Comparison of ENCODE assay signal across 39 cellular contexts in the genomic region with DNA sequence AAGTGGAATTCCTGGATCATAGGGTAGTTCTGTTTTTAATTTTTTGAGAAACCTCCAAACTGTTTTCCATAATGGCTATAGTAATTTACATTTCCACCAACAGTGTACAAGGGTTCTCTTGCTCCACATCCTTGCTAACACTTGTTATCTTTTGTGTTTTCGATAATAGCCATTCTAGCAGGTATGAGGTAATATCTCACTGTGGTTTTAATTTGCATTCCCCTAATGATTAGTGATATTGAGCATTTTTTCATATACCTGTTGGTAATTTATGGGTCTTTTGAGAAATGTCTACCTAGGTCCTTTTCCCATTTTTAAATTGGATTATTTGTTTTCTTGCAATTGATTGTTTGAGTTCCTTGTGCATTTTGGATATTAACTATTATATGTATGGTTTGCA.
"Had no signal": no experiment of that assay in that cellular context is flagged by ENCODE, and none has a peak within 500 bp of the region (broad histone marks: within the 10 kb centered on the region; RNA-seq: fewer than 3 reads in every experiment).

No MANE protein-coding gene starts in this region.

- H3K9me3 Mint-ChIP-seq: activated naive CD4-positive, alpha-beta T cell treated with anti-CD3 and anti-CD28 coated beads for 36 hours; activated naive CD4-positive, alpha-beta T cell treated with anti-CD3 and anti-CD28 coated beads, Interleukin-2, amount 10 ng/mL, durations not matched to agents 7 days and 5 days; activated naive CD4-positive, alpha-beta T cell treated with anti-CD3 and anti-CD28 coated beads, Interleukin-2, amount 50 U/mL, for 24 hours; activated naive CD4-positive, alpha-beta T cell treated with anti-CD3 and anti-CD28 coated beads, Interleukin-2, amount 50 U/mL, for 72 hours; activated naive CD8-positive, alpha-beta T cell treated with anti-CD3 and anti-CD28 coated beads for 36 hours; activated naive CD8-positive, alpha-beta T cell treated with anti-CD3 and anti-CD28 coated beads, Interleukin-2, amount 10 ng/mL, durations not matched to agents 7 days and 5 days; activated naive CD8-positive, alpha-beta T cell treated with anti-CD3 and anti-CD28 coated beads, Interleukin-2, amount 50 U/mL, for 24 hours; activated T-cell treated with anti-CD3 and anti-CD28 coated beads, Interleukin-2, amount 50 U/mL, for 4 hours; activated T-cell treated with anti-CD3 and anti-CD28 coated beads, Interleukin-2, amount 50 U/mL, for 72 hours; activated T-helper 1 cell treated with anti-CD3 and anti-CD28 coated beads, Interleukin-12 subunit alpha, Interleukin-12 subunit beta, Interleukin-2, Interleukin-4 antibody, amounts not matched to agents 30 ng/mL and 10 ng/mL and 1 ng/mL, durations not matched to agents 14 hours and 24 hours and 36 hours; activated T-helper 17 cell treated with anti-CD3 and anti-CD28 coated beads, Interleukin-2, amount 50 U/mL, for 72 hours; activated T-helper 2 cell treated with anti-CD3 and anti-CD28 coated beads, Interferon-gamma antibody, Interleukin-2, Interleukin-4, amounts not matched to agents 10 μg/mL and 5 μg/mL and 100 μg/mL, durations not matched to agents 14 hours and 24 hours and 36 hours; central memory CD8-positive, alpha-beta T cell had no signal

- FAIRE-seq: astrocyte, bronchial epithelial cell, colon had no signal

- H3K27ac ChIP-seq: adrenal gland, ascending aorta, body of pancreas, brain microvascular endothelial cell, breast epithelium, cardiac muscle cell had no signal

- H3K9me3 ChIP-seq: adrenal gland, ascending aorta, body of pancreas, breast epithelium had no signal

- H3K4me1 ChIP-seq: adrenal gland, ascending aorta, body of pancreas, breast epithelium had no signal

- DNase-seq: activated effector memory CD4-positive, alpha-beta T cell treated with anti-CD3 and anti-CD28 coated beads, Interleukin-2, amount 50 U/mL, for 16 hours; activated effector memory CD4-positive, alpha-beta T cell treated with Interleukin-2 at 50 U/mL for 16 hours; activated gamma-delta T cell; activated gamma-delta T cell treated with Interleukin-2 at 50 U/mL for 16 hours; activated naive CD4-positive, alpha-beta T cell; activated naive CD4-positive, alpha-beta T cell treated with anti-CD3 and anti-CD28 coated beads for 36 hours; activated naive CD4-positive, alpha-beta T cell treated with anti-CD3 and anti-CD28 coated beads, Interleukin-2, amount 10 ng/mL, durations not matched to agents 7 days and 5 days; activated naive CD4-positive, alpha-beta T cell treated with anti-CD3 and anti-CD28 coated beads, Interleukin-2, amount 50 U/mL, for 16 hours; activated naive CD4-positive, alpha-beta T cell treated with Interleukin-2 at 50 U/mL for 16 hours; activated naive CD8-positive, alpha-beta T cell treated with anti-CD3 and anti-CD28 coated beads for 36 hours; activated naive CD8-positive, alpha-beta T cell treated with anti-CD3 and anti-CD28 coated beads, Interleukin-2, amount 10 ng/mL, durations not matched to agents 7 days and 5 days; activated naive CD8-positive, alpha-beta T cell treated with anti-CD3 and anti-CD28 coated beads, Interleukin-2, amount 50 U/mL, for 24 hours; activated T-cell treated with anti-CD3 and anti-CD28 coated beads, Interleukin-2, amount 50 U/mL, for 4 hours; activated T-cell treated with anti-CD3 and anti-CD28 coated beads, Interleukin-2, amount 50 U/mL, for 48 hours; activated T-cell treated with anti-CD3 and anti-CD28 coated beads, Interleukin-2, amount 50 U/mL, for 72 hours; adrenal gland; amniotic stem cell; amygdala; anterior cingulate cortex; aorta; body of pancreas; brain microvascular endothelial cell; caudate nucleus; central memory CD4-positive, alpha-beta T cell; cerebellar nuclear complex had no signal

- H3K36me3 Mint-ChIP-seq: activated naive CD4-positive, alpha-beta T cell treated with anti-CD3 and anti-CD28 coated beads, Interleukin-2, amount 10 ng/mL, durations not matched to agents 7 days and 5 days had no signal

- H3K4me3 ChIP-seq: adrenal gland, ascending aorta, body of pancreas, breast epithelium, cardiac muscle cell had no signal

- H3K4me1 Mint-ChIP-seq: activated naive CD4-positive, alpha-beta T cell treated with anti-CD3 and anti-CD28 coated beads, Interleukin-2, amount 10 ng/mL, durations not matched to agents 7 days and 5 days had no signal

- H3K27me3 Mint-ChIP-seq: activated naive CD4-positive, alpha-beta T cell treated with anti-CD3 and anti-CD28 coated beads, Interleukin-2, amount 10 ng/mL, durations not matched to agents 7 days and 5 days; activated naive CD4-positive, alpha-beta T cell treated with anti-CD3 and anti-CD28 coated beads, Interleukin-2, amount 50 U/mL, for 24 hours; activated naive CD8-positive, alpha-beta T cell; activated naive CD8-positive, alpha-beta T cell treated with anti-CD3 and anti-CD28 coated beads for 36 hours; activated naive CD8-positive, alpha-beta T cell treated with anti-CD3 and anti-CD28 coated beads, Interleukin-2, amount 10 ng/mL, durations not matched to agents 7 days and 5 days; activated naive CD8-positive, alpha-beta T cell treated with anti-CD3 and anti-CD28 coated beads, Interleukin-2, amount 50 U/mL, for 24 hours; activated T-helper 17 cell treated with anti-CD3 and anti-CD28 coated beads, Interleukin-2, amount 50 U/mL, for 72 hours; central memory CD8-positive, alpha-beta T cell had no signal

- H3K4me3 Mint-ChIP-seq: activated naive CD4-positive, alpha-beta T cell treated with anti-CD3 and anti-CD28 coated beads for 36 hours; activated naive CD4-positive, alpha-beta T cell treated with anti-CD3 and anti-CD28 coated beads, Interleukin-2, amount 10 ng/mL, durations not matched to agents 7 days and 5 days; activated naive CD4-positive, alpha-beta T cell treated with anti-CD3 and anti-CD28 coated beads, Interleukin-2, amount 50 U/mL, for 24 hours; activated naive CD8-positive, alpha-beta T cell; activated naive CD8-positive, alpha-beta T cell treated with anti-CD3 and anti-CD28 coated beads for 36 hours; activated naive CD8-positive, alpha-beta T cell treated with anti-CD3 and anti-CD28 coated beads, Interleukin-2, amount 10 ng/mL, durations not matched to agents 7 days and 5 days; activated naive CD8-positive, alpha-beta T cell treated with anti-CD3 and anti-CD28 coated beads, Interleukin-2, amount 50 U/mL, for 24 hours; activated T-cell treated with anti-CD3 and anti-CD28 coated beads, Interleukin-2, amount 50 U/mL, for 4 hours; activated T-cell treated with anti-CD3 and anti-CD28 coated beads, Interleukin-2, amount 50 U/mL, for 72 hours; activated T-helper 1 cell treated with anti-CD3 and anti-CD28 coated beads, Interleukin-12 subunit alpha, Interleukin-12 subunit beta, Interleukin-2, Interleukin-4 antibody, amounts not matched to agents 30 ng/mL and 10 ng/mL and 1 ng/mL, durations not matched to agents 14 hours and 24 hours and 36 hours; activated T-helper 17 cell treated with anti-CD3 and anti-CD28 coated beads, Interleukin-2, amount 50 U/mL, for 72 hours; brain; central memory CD8-positive, alpha-beta T cell had no signal

- H3K36me3 ChIP-seq: adrenal gland, ascending aorta, brain microvascular endothelial cell, breast epithelium, cardiac muscle cell had no signal

- ATAC-seq: activated naive CD4-positive, alpha-beta T cell treated with anti-CD3 and anti-CD28 coated beads, Interleukin-2, amount 50 U/mL, for 72 hours; activated naive CD8-positive, alpha-beta T cell treated with anti-CD3 and anti-CD28 coated beads, Interleukin-2, amount 50 U/mL, for 24 hours; activated T-cell treated with anti-CD3 and anti-CD28 coated beads, Interleukin-2, amount 50 U/mL, for 4 hours; activated T-cell treated with anti-CD3 and anti-CD28 coated beads, Interleukin-2, amount 50 U/mL, for 72 hours; activated T-helper 17 cell treated with anti-CD3 and anti-CD28 coated beads, Interleukin-2, amount 50 U/mL, for 72 hours; body of pancreas had no signal

- H3K27me3 ChIP-seq: adrenal gland, ascending aorta, body of pancreas, brain microvascular endothelial cell, breast epithelium, cardiac muscle cell had no signal

- H3K27ac Mint-ChIP-seq: activated naive CD4-positive, alpha-beta T cell treated with anti-CD3 and anti-CD28 coated beads for 36 hours; activated naive CD4-positive, alpha-beta T cell treated with anti-CD3 and anti-CD28 coated beads, Interleukin-2, amount 10 ng/mL, durations not matched to agents 7 days and 5 days; activated naive CD4-positive, alpha-beta T cell treated with anti-CD3 and anti-CD28 coated beads, Interleukin-2, amount 50 U/mL, for 24 hours; activated naive CD4-positive, alpha-beta T cell treated with anti-CD3 and anti-CD28 coated beads, Interleukin-2, amount 50 U/mL, for 72 hours; activated naive CD8-positive, alpha-beta T cell; activated naive CD8-positive, alpha-beta T cell treated with anti-CD3 and anti-CD28 coated beads for 36 hours; activated naive CD8-positive, alpha-beta T cell treated with anti-CD3 and anti-CD28 coated beads, Interleukin-2, amount 10 ng/mL, durations not matched to agents 7 days and 5 days; activated naive CD8-positive, alpha-beta T cell treated with anti-CD3 and anti-CD28 coated beads, Interleukin-2, amount 50 U/mL, for 24 hours; activated T-cell treated with anti-CD3 and anti-CD28 coated beads, Interleukin-2, amount 50 U/mL, for 72 hours; activated T-helper 1 cell treated with anti-CD3 and anti-CD28 coated beads, Interleukin-12 subunit alpha, Interleukin-12 subunit beta, Interleukin-2, Interleukin-4 antibody, amounts not matched to agents 30 ng/mL and 10 ng/mL and 1 ng/mL, durations not matched to agents 14 hours and 24 hours and 36 hours; activated T-helper 17 cell treated with anti-CD3 and anti-CD28 coated beads, Interleukin-2, amount 50 U/mL, for 72 hours; activated T-helper 2 cell treated with anti-CD3 and anti-CD28 coated beads, Interferon-gamma antibody, Interleukin-2, Interleukin-4, amounts not matched to agents 10 μg/mL and 5 μg/mL and 100 μg/mL, durations not matched to agents 14 hours and 24 hours and 36 hours; brain had no signal
